Comparison of ENCODE assay signal across 1 cellular context in the genomic region with DNA sequence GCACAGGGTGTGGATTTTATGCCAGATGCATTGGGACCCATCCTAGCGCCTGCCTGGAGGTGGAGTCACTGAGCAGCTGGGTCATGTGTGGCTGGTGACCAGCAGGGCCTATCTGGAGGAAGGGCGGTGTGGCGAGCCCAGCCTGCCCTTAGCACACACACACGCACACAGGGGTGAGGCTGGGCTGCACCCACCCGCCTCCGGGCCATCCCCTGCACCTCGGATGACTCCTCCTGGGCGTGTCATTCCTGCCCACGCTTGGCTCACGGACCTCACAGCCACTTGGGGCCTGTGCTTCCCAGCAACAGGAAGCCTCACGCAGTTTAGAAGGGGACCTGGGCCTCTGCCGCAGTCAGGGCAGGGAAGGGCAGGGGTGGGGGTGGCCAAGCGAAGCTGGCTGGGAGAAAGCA.
TF ChIP-seq lines count a peak whose summit lies in the region.

No MANE protein-coding gene starts in this region.

TF ChIP-seq in H1, 55 proteins besides CTCF, POLR2A, EP300 and RAD21:
- TF ChIP-seq TAF7 (optimal IDR thresholded peaks at IDR 0.05; ENCODE audit: borderline replicate concordance, low read depth, low read length) (no peak), GTF2F1 (IDR thresholded peaks at IDR 0.05; ENCODE audit: borderline replicate concordance, low read depth, low read length) (no peak), TBP (IDR thresholded peaks at IDR 0.05; ENCODE audit: low read depth, low read length) (no peak), POU5F1 (IDR thresholded peaks at IDR 0.05; ENCODE audit: low read depth, low read length) (no peak), CBX8 (IDR thresholded peaks at IDR 0.05; ENCODE audit: borderline replicate concordance, low read depth, low read length) (no peak), TAF1 (IDR thresholded peaks at IDR 0.05; ENCODE audit: low read depth, low read length) (no peak), KDM5A (IDR thresholded peaks at IDR 0.05; ENCODE audit: low read length) (no peak), NRF1 (IDR thresholded peaks at IDR 0.05; ENCODE audit: low read depth, low read length) (no peak), CREB1 (IDR thresholded peaks at IDR 0.05) (no peak), ASH2L (IDR thresholded peaks at IDR 0.05; ENCODE audit: low read length) (no peak), MAX (IDR thresholded peaks at IDR 0.05) (no peak), RFX5 (IDR thresholded peaks at IDR 0.05; ENCODE audit: borderline replicate concordance, low read depth, low read length) (no peak), GABPA (IDR thresholded peaks at IDR 0.05; ENCODE audit: borderline replicate concordance, insufficient read depth, low read length) (no peak), CHD7 (IDR thresholded peaks at IDR 0.05; ENCODE audit: insufficient replicate concordance, low read length) (no peak), CEBPB (IDR thresholded peaks at IDR 0.05; ENCODE audit: low read depth, low read length) (no peak), MAFK (IDR thresholded peaks at IDR 0.05; ENCODE audit: low read depth, low read length) (no peak), BCL11A (IDR thresholded peaks at IDR 0.05; ENCODE audit: low read depth in 2 of 2, low read length in 2 of 2) (no peak), SP4 (IDR thresholded peaks at IDR 0.05; ENCODE audit: low read length) (no peak), SP1 (IDR thresholded peaks at IDR 0.05; ENCODE audit: low read depth, low read length) (no peak)
- TF ChIP-seq, protein P1, sequence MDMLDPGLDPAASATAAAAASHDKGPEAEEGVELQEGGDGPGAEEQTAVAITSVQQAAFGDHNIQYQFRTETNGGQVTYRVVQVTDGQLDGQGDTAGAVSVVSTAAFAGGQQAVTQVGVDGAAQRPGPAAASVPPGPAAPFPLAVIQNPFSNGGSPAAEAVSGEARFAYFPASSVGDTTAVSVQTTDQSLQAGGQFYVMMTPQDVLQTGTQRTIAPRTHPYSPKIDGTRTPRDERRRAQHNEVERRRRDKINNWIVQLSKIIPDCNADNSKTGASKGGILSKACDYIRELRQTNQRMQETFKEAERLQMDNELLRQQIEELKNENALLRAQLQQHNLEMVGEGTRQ (IDR thresholded peaks at IDR 0.05; ENCODE audit: low read length), result no peak
TF ChIP-seq in H1: peak in this region for 0.
